In the genomic region with DNA sequence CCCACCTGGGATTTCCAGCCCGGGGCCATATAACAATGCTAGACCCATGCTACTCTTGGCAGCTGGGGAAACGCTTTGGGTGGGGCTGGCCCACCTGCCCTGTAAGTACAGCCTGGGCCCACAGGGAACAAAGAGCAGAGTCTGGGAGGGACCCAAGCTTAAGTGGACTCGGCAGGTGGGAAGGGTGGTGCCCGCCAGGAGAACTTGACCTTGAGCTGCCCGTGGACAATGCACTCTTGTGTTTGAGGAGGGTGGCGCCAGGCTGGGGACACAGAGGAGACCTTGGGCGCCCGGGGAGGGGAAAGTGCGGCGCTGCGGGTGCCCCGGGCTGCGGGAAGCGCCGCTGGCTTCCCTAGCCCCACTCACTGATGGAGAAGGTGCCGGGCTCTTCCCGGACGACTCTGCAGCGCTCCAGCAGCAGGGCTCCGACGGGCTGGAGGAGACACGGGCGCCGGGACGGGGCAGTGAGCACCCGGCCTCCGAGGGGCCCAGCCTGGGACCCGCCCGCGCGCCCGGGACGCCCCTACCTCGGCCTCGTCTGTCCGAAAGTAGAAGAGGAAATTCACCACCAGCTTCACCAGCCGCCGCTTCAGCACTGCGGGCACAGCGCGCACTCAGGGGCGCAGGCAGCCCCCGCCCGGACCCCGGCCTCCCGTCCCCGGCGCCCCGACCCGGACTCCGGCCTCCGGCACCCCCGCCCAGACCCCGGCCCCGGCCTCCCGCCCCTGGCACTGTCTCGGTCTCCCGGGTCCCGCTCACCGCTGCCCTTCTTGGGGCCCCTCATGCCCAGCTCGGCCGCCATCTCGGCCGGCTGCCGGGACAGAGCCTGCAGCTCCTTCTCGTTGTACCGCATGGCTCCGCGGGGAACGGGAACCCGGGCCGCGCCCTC, we compare ENCODE assay signal across 1 cellular context.
TF ChIP-seq lines count a peak whose summit lies in the region.

No MANE protein-coding gene starts in this region.

TF ChIP-seq in HEK293, 187 proteins besides CTCF, POLR2A, EP300 and RAD21 (continued from another document):
- TF ChIP-seq ZNF341 (tag by site-specific recombination; IDR thresholded peaks at IDR 0.05; ENCODE audit: low read depth) (peak; percentile 41; the same call in 1 of the 2 replicates), GLIS2 (tag by site-specific recombination; IDR thresholded peaks at IDR 0.05) (peak; percentile 44), SP2 (tag by site-specific recombination; IDR thresholded peaks at IDR 0.05) (0 out of 2 replicates have a peak, but pooled peaks have one; percentile 8), GLI4 (tag by site-specific recombination; IDR thresholded peaks at IDR 0.05) (no peak), ZNF426 (tag by site-specific recombination; IDR thresholded peaks at IDR 0.05) (no peak), ZNF335 (tag by site-specific recombination; conservative IDR thresholded peaks at IDR 0.05) (peak; percentile 29; the same call in 1 of the 2 replicates), PRDM1 (tag by site-specific recombination; IDR thresholded peaks at IDR 0.05) (peak; percentile 70), YY1 (tag by site-specific recombination; IDR thresholded peaks at IDR 0.05) (0 out of 2 replicates have a peak, but pooled peaks have one; percentile 37), KLF8 (tag by site-specific recombination; IDR thresholded peaks at IDR 0.05) (peak; percentile 61; the same call in 1 of the 2 replicates), REST (tag by site-specific recombination; IDR thresholded peaks at IDR 0.05) (no peak)
- TF ChIP-seq, protein P1, sequence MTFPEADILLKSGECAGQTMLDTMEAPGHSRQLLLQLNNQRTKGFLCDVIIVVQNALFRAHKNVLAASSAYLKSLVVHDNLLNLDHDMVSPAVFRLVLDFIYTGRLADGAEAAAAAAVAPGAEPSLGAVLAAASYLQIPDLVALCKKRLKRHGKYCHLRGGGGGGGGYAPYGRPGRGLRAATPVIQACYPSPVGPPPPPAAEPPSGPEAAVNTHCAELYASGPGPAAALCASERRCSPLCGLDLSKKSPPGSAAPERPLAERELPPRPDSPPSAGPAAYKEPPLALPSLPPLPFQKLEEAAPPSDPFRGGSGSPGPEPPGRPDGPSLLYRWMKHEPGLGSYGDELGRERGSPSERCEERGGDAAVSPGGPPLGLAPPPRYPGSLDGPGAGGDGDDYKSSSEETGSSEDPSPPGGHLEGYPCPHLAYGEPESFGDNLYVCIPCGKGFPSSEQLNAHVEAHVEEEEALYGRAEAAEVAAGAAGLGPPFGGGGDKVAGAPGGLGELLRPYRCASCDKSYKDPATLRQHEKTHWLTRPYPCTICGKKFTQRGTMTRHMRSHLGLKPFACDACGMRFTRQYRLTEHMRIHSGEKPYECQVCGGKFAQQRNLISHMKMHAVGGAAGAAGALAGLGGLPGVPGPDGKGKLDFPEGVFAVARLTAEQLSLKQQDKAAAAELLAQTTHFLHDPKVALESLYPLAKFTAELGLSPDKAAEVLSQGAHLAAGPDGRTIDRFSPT (tag by site-specific recombination; IDR thresholded peaks at IDR 0.05): peak; percentile 63; the same call in 1 of the 2 replicates
- TF ChIP-seq, protein P2, sequence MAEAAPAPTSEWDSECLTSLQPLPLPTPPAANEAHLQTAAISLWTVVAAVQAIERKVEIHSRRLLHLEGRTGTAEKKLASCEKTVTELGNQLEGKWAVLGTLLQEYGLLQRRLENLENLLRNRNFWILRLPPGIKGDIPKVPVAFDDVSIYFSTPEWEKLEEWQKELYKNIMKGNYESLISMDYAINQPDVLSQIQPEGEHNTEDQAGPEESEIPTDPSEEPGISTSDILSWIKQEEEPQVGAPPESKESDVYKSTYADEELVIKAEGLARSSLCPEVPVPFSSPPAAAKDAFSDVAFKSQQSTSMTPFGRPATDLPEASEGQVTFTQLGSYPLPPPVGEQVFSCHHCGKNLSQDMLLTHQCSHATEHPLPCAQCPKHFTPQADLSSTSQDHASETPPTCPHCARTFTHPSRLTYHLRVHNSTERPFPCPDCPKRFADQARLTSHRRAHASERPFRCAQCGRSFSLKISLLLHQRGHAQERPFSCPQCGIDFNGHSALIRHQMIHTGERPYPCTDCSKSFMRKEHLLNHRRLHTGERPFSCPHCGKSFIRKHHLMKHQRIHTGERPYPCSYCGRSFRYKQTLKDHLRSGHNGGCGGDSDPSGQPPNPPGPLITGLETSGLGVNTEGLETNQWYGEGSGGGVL (tag by site-specific recombination; IDR thresholded peaks at IDR 0.05): peak; percentile 82
- TF ChIP-seq, protein P3, sequence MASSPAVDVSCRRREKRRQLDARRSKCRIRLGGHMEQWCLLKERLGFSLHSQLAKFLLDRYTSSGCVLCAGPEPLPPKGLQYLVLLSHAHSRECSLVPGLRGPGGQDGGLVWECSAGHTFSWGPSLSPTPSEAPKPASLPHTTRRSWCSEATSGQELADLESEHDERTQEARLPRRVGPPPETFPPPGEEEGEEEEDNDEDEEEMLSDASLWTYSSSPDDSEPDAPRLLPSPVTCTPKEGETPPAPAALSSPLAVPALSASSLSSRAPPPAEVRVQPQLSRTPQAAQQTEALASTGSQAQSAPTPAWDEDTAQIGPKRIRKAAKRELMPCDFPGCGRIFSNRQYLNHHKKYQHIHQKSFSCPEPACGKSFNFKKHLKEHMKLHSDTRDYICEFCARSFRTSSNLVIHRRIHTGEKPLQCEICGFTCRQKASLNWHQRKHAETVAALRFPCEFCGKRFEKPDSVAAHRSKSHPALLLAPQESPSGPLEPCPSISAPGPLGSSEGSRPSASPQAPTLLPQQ (tag by site-specific recombination; IDR thresholded peaks at IDR 0.05): peak; percentile 90
- TF ChIP-seq, protein P4, sequence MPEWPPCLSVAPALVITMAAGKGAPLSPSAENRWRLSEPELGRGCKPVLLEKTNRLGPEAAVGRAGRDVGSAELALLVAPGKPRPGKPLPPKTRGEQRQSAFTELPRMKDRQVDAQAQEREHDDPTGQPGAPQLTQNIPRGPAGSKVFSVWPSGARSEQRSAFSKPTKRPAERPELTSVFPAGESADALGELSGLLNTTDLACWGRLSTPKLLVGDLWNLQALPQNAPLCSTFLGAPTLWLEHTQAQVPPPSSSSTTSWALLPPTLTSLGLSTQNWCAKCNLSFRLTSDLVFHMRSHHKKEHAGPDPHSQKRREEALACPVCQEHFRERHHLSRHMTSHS (tag by site-specific recombination; IDR thresholded peaks at IDR 0.05): no peak
